8 cellular contexts compared by ENCODE assay signal in the genomic region with DNA sequence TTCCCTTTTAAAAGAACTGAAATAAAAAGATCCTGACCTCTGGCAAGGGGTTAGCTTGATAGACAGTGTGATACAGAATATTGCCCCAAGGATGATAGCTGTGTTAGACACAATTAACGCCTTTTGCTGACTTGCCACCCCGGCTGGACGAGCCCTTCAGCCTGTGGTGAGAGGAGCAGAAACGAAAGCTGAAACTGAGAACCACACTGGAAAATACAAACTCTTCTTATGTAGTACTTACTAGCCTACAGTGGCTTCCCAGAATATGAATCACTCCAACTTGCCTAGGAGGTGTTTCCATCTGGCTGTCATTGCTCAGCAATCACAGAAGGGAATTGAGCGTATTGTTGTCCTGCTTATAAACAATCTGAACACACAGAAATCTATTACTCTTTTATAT. TPM values are rescaled to one million over a fixed set of nuclear protein-coding genes. Genes with fewer than 3 reads are reported as not detected.
DNase-seq lines count a peak whose midpoint lies in the region; ATAC-seq, FAIRE-seq and TF ChIP-seq lines count a peak whose summit lies in the region.

No MANE protein-coding gene starts in this region.

- H3K14ac ChIP-seq in H1 (ENCODE audit: insufficient read length), result no peak overlapping the region

- no peak overlapping the region for H3K18ac ChIP-seq in H1 (ENCODE audit: extremely low read depth, low read length)

- no peaks in the 10 kb centered on the region for H3K9me3 ChIP-seq in H1 (ENCODE audit: insufficient read depth in 2 of 2, low read depth in 1 of 2, low read length in 1 of 2)

- H2AK5ac ChIP-seq in H1 (ENCODE audit: low read depth, low read length), result no peak overlapping the region

- H3K27ac ChIP-seq in H1 (ENCODE audit: low read depth, low read length), result no peak overlapping the region

- H3K56ac ChIP-seq in H1 (replicated peaks; ENCODE audit: insufficient read length, low read depth, low read length), result no peak overlapping the region

- peaks cover 0 to 5% (median 2%) of the 10 kb centered on the region in 4 experiments; a peak in 2 of 7 replicates for H3K4me1 ChIP-seq in H1 (replicated peaks in 1 of 4; ENCODE audit: control insufficient read depth in 3 of 4, insufficient read depth in 4 of 4, low read length in 3 of 4)

- no peak overlapping the region for H3K4ac ChIP-seq in H1 (replicated peaks; ENCODE audit: insufficient read length, low read depth, low read length)

- no peak overlapping the region for H3K9ac ChIP-seq in H1 (replicated peaks in 1 of 4; ENCODE audit: extremely low read depth in 1 of 4, low read depth in 3 of 4, low read length in 3 of 4)

- H4K20me1 ChIP-seq in H1 (replicated peaks in 1 of 2; ENCODE audit: control insufficient read depth in 1 of 2, insufficient read depth in 2 of 2, low read length in 2 of 2), result no peaks in the 10 kb centered on the region

- H4K8ac ChIP-seq in H1 (ENCODE audit: extremely low read depth, insufficient read depth, low read length), result no peak overlapping the region

- H3K4me2 ChIP-seq in H1 (ENCODE audit: insufficient read depth in 1 of 2, low read depth in 2 of 2, low read length in 2 of 2), result no peak overlapping the region

- no peaks in the 10 kb centered on the region for H3K79me2 ChIP-seq in H1 (ENCODE audit: control insufficient read depth in 1 of 2, insufficient read depth in 2 of 2, low read length in 2 of 2)

- H2BK120ac ChIP-seq in H1 (replicated peaks; ENCODE audit: low read depth, low read length), result no peak overlapping the region

- no peak for TF ChIP-seq CTCF in H1 (IDR thresholded peaks at IDR 0.05; ENCODE audit: control extremely low read depth in 1 of 3, insufficient read depth in 1 of 3, low read depth in 1 of 3, low read length in 3 of 3)

- POLR2A ChIA-PET in H1 (lab: Charles Lee; ENCODE audit: partially characterized antibody), result no interaction called here

- WGBS in H1 (ENCODE audit: extremely low coverage in 1 of 2, insufficient coverage in 1 of 2, insufficient read length in 1 of 2, insufficient replicate concordance in 2 of 2, low coverage in 1 of 2, low lambda C conversion rate in 2 of 2, missing lambda C conversion rate in 1 of 2), 2 experiments, result 91% methylated on average over 5 of the region's 5 CpGs; no CpG with 5 or more reads in 1 of the 2 experiments

- no peaks in the 10 kb centered on the region for H3K79me1 ChIP-seq in H1 (ENCODE audit: low read depth, low read length)

- H2BK20ac ChIP-seq in H1 (ENCODE audit: low read length), result no peak overlapping the region

- CTCF ChIA-PET in H1 (lab: Charles Lee; ENCODE audit: partially characterized antibody), result no interaction called here

- H3K4me3 ChIP-seq in H1 (ENCODE audit: extremely low read depth in 1 of 4, insufficient read depth in 2 of 4, low read depth in 3 of 4, low read length in 4 of 4), result no peak overlapping the region

- no peak overlapping the region for H2BK5ac ChIP-seq in H1 (ENCODE audit: low read depth, low read length)

- no peak overlapping the region for H2BK15ac ChIP-seq in H1 (ENCODE audit: low read length)

- H4K91ac ChIP-seq in H1 (replicated peaks; ENCODE audit: insufficient read length, low read length), result no peak overlapping the region

- FAIRE-seq in H1 (lab: Jason Lieb, UNC), result no peak

- H3K27me3 ChIP-seq in H1 (replicated peaks in 1 of 4; ENCODE audit: control insufficient read depth in 3 of 4, extremely low read depth in 1 of 4, insufficient read depth in 3 of 4, low read length in 3 of 4), result no peaks in the 10 kb centered on the region

- H3K36me3 ChIP-seq in H1 (ENCODE audit: control insufficient read depth in 2 of 4, insufficient read depth in 4 of 4, low read length in 3 of 4), result no peaks in the 10 kb centered on the region

- H3K23me2 ChIP-seq in H1 (ENCODE audit: low read depth, low read length), result no peaks in the 10 kb centered on the region

- H2AFZ ChIP-seq in H1 (ENCODE audit: low read length), result 0 out of 2 replicates have a peak overlapping the region, but pooled peaks have one; percentile 20

- TF ChIP-seq RAD21 in H1 (IDR thresholded peaks at IDR 0.05 in 1 of 2, conservative IDR thresholded peaks at IDR 0.05 in 1 of 2; ENCODE audit: low read depth in 2 of 2, low read length in 2 of 2), result no peak

- TF ChIP-seq POLR2A in H1 (IDR thresholded peaks at IDR 0.05; ENCODE audit: control extremely low read depth in 1 of 2, low read depth in 2 of 2, low read length in 2 of 2), result no peak

- TF ChIP-seq EP300 in H1 (IDR thresholded peaks at IDR 0.05; ENCODE audit: borderline replicate concordance in 1 of 2, low read depth in 2 of 2, low read length in 2 of 2), result no peak

- no peak overlapping the region for H4K5ac ChIP-seq in H1 (ENCODE audit: insufficient read length, low read depth, low read length)

- ATAC-seq in GM18519 (IDR thresholded peaks at IDR 0.05; ENCODE audit: low FRiP score, unreplicated experiment) (peak; percentile 82), GM21825 (IDR thresholded peaks at IDR 0.05; ENCODE audit: unreplicated experiment) (peak; percentile 85)

- no peak overlapping the region for H2BK12ac ChIP-seq in H1 (ENCODE audit: low read depth, low read length)

- H3K23ac ChIP-seq in H1 (ENCODE audit: insufficient read length), result no peak overlapping the region

- peak; percentile 40 for DNase-seq in NAMALWA (ENCODE audit: low spot score)
- DNase-seq in H1 (ENCODE audit: low read depth in 1 of 2, low spot score in 2 of 2), result no peak
- DNase-seq in RKO (ENCODE audit: low spot score), result no peak
- no peak for DNase-seq in HCEC 1CT
- DNase-seq in AG08396 (ENCODE audit: low spot score), result no peak
- DNase-seq in middle frontal gyrus (ENCODE audit: extremely low spot score, low spot score), result no peak

TF ChIP-seq in H1, 55 proteins besides CTCF, POLR2A, EP300 and RAD21:
- TF ChIP-seq CBX5 (IDR thresholded peaks at IDR 0.05; ENCODE audit: low read depth, low read length) (no peak), BRCA1 (IDR thresholded peaks at IDR 0.05; ENCODE audit: low read depth, low read length) (no peak), HDAC2 (IDR thresholded peaks at IDR 0.05; ENCODE audit: borderline replicate concordance in 1 of 2, low read depth in 2 of 2, low read length in 2 of 2) (no peak), CHD2 (IDR thresholded peaks at IDR 0.05; ENCODE audit: low read length) (no peak), TBP (IDR thresholded peaks at IDR 0.05; ENCODE audit: low read depth, low read length) (no peak), CTBP2 (IDR thresholded peaks at IDR 0.05; ENCODE audit: borderline replicate concordance, insufficient read depth, insufficient read length, low read length) (no peak), GABPA (IDR thresholded peaks at IDR 0.05; ENCODE audit: borderline replicate concordance, insufficient read depth, low read length) (no peak), GTF2F1 (IDR thresholded peaks at IDR 0.05; ENCODE audit: borderline replicate concordance, low read depth, low read length) (no peak), TAF7 (optimal IDR thresholded peaks at IDR 0.05; ENCODE audit: borderline replicate concordance, low read depth, low read length) (no peak), SP2 (IDR thresholded peaks at IDR 0.05; ENCODE audit: low read length) (no peak)

RNA-seq across cellular contexts. Expression of a gene that starts 22.9 kb away (rescaled TPM):
- 2.4 and 3.0 TPM in 2 replicates for total RNA-seq in H1 (2021; fragmentation: NEBNext Ultra II Directional; extraction: Animal tissue kit (Norgen Biotek cat#: 25700))
- 0.30 and 0.50 TPM in 2 replicates for polyA plus RNA-seq in H1 (2011; rRNA removed)
- polyA plus RNA-seq in H1 (2011; cell fraction: cytosol; rRNA removed), result 0.58 TPM
- polyA plus RNA-seq in H1 (2011; cell fraction: nucleus; rRNA removed), result 0.33 TPM
- 0.76 to 3.1 TPM (median 1.7 TPM) in 4 replicates for polyA plus RNA-seq in H1 (2012, experiment 1 of 2)
- polyA plus RNA-seq in H1 (2012, experiment 2 of 2), result 0.25 TPM
- polyA plus RNA-seq in H1 (2013, experiment 1 of 2), result 15.5 TPM
- polyA plus RNA-seq in H1 (2013, experiment 2 of 2), result 14.0 TPM
- 0.88 and 1.0 TPM in 2 replicates for polyA minus RNA-seq in H1 (2011; rRNA and poly(A)+ RNA removed)
- not detected for polyA minus RNA-seq in H1 (2011; cell fraction: cytosol; rRNA and poly(A)+ RNA removed)
- 4.5 TPM for polyA minus RNA-seq in H1 (2011; cell fraction: nucleus; rRNA and poly(A)+ RNA removed)
